ENCODE assay signal across 1 cellular context in the genomic region with DNA sequence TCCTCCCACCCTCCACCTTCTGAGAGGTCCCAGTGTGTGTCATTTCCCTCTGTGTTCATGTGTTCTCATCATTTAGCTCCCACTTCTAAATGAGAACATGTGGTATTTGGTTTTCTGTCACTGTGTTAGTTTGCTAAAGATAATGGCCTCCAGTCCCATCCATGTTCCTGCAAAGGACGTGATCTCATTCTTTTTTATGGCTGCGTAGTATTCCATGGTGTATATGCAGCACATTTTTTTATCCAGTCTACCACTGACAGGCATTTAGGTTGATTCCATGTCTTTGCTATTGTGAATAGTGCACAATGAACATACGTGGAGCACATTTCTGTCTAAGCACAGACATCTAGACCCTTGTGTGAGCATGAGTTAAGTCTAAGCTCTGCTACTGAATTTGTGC.
TF ChIP-seq lines count a peak whose summit lies in the region.

No MANE protein-coding gene starts in this region.

TF ChIP-seq in SK-N-SH treated with all-trans-retinoic acid at 6 μM for 48 hours, 23 proteins besides CTCF, POLR2A, EP300 and RAD21 (continued from another document):
- TF ChIP-seq OSR1 (CRISPR knock-in tag; IDR thresholded peaks at IDR 0.05) (no peak), TCF4 (CRISPR knock-in tag; IDR thresholded peaks at IDR 0.05; ENCODE audit: borderline replicate concordance) (no peak), ARNTL (CRISPR knock-in tag; IDR thresholded peaks at IDR 0.05; ENCODE audit: borderline replicate concordance, low read depth) (no peak), ESRRG (CRISPR knock-in tag; IDR thresholded peaks at IDR 0.05) (no peak)
